8 cellular contexts compared by ENCODE assay signal in the genomic region with DNA sequence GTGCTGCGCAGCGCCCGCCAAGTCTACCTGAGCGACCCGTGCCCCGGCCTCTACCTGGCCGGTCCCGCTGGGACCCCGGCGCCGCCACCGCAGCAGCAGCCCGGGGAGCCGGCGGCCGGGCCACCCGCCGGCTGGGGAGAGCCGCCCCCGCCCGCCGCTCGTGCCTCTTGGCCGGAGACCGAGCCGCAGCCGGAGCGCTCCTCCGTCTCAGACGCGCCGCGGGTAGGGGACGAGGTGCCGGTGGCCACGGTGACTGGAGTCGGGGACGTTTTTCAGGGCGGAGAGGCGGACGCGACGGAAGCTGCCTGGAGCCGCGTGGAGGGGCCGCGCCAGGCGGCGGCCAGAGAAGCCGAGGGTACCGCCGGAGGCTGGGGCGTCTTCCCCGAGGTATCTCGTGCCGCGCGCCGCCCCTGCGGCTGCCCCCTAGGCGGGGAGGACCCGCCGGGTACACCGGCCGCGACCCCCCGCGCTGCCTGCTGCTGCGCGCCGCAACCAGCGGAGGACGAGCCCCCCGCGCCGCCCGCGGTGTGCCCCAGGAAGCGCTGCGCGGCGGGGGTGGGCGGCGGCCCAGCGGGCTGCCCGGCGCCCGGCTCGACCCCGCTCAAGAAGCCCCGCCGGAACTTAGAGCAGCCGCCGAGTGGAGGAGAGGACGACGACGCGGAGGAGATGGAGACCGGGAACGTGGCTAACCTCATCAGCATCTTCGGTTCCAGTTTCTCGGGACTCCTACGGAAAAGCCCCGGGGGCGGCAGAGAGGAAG. TPM values are rescaled to one million over a fixed set of nuclear protein-coding genes. Genes with fewer than 3 reads are reported as not detected.
DNase-seq lines count a peak whose midpoint lies in the region; ATAC-seq and TF ChIP-seq lines count a peak whose summit lies in the region.

No MANE protein-coding gene starts in this region.

- H2BK120ac ChIP-seq in H9 (ENCODE audit: low read depth, low read length, poor library complexity, severe bottlenecking), result no peak overlapping the region

- H4K8ac ChIP-seq in H9 (replicated peaks; ENCODE audit: insufficient read length, low read depth, low read length), result no peak overlapping the region

- peaks cover 9% of the 10 kb centered on the region for H3K27me3 ChIP-seq in H9 (ENCODE audit: insufficient read depth, low read length)
- no peaks in the 10 kb centered on the region; the same call in 1 of the 2 replicates for H3K27me3 ChIP-seq in iPS DF 6.9 (ENCODE audit: control insufficient read depth, insufficient read depth, low read length)

- DNase-seq in DMS53 treated with DMSO at 0.1 percent for 48 hours (lab: John Stamatoyannopoulos, UW; ENCODE audit: unreplicated experiment) (peak; percentile 29), H9 (no peak), NCI-H69 (lab: John Stamatoyannopoulos, UW) (peak; percentile 85), iPS DF 6.9 (ENCODE audit: low read depth, low spot score) (no peak), cerebellar cortex (ENCODE audit: low spot score) (no peak)
- peak; percentile 11 to 25 for DNase-seq in stimulated activated CD4-positive, alpha-beta T cell treated with anti-CD3 and anti-CD28 coated beads, Interleukin-12 subunit alpha, Interleukin-12 subunit beta, amount 100 ng/mL, for 24 hours (ENCODE audit: low read depth in 2 of 2)

- H3K27me3 Mint-ChIP-seq in H9 (ENCODE audit: low read depth), result peaks cover 37% of the 10 kb centered on the region
- H3K27me3 Mint-ChIP-seq in activated naive CD4-positive, alpha-beta T cell treated with anti-CD3 and anti-CD28 coated beads, Interleukin-2, amount 50 U/mL, for 24 hours, result no peaks in the 10 kb centered on the region

- no peak overlapping the region for H2BK12ac ChIP-seq in H9 (ENCODE audit: insufficient read length, low read depth, low read length)

- ATAC-seq in HG03469 (IDR thresholded peaks at IDR 0.05; ENCODE audit: unreplicated experiment), result no peak

- peak overlapping the region; percentile 92 to 99 for H3K4me3 Mint-ChIP-seq in H9
- peak overlapping the region; percentile 98 for H3K4me3 Mint-ChIP-seq in activated naive CD4-positive, alpha-beta T cell treated with anti-CD3 and anti-CD28 coated beads, Interleukin-2, amount 50 U/mL, for 24 hours

- TF ChIP-seq CTCF in H9 (conservative IDR thresholded peaks at IDR 0.05), result no peak

- H3K56ac ChIP-seq in H9 (ENCODE audit: insufficient read length, low read depth, low read length), result no peak overlapping the region

- H3K14ac ChIP-seq in H9 (ENCODE audit: insufficient read depth, low read length), result peak overlapping the region; percentile 69; the same call in 1 of the 2 replicates

- H3K4me1 ChIP-seq in H9 (ENCODE audit: insufficient read depth, low read length) (0 out of 2 replicates have a peak, but pooled peaks cover 3% of the 10 kb centered on the region), iPS DF 6.9 (ENCODE audit: control insufficient read depth, insufficient read depth, low read length) (no peaks in the 10 kb centered on the region; the same call in 1 of the 2 replicates)

- H3K18ac ChIP-seq in H9 (ENCODE audit: insufficient read length, low read depth, low read length), result no peak overlapping the region

- no peak overlapping the region for H3K4ac ChIP-seq in H9 (ENCODE audit: low read depth, low read length)

- WGBS in H9 (ENCODE audit: extremely low coverage, insufficient read length, low lambda C conversion rate), result no CpG with 5 or more reads among the region's 105 CpGs
- WGBS in iPS DF 6.9 (ENCODE audit: insufficient coverage, insufficient read length), result no CpG with 5 or more reads among the region's 105 CpGs

- no peak overlapping the region for H2BK15ac ChIP-seq in H9 (ENCODE audit: low read depth, low read length)

- H3K9ac ChIP-seq in H9 (ENCODE audit: extremely low read depth, insufficient read length, low read length), result no peak overlapping the region

- H2AK5ac ChIP-seq in H9 (ENCODE audit: insufficient read length, low read length), result no peak overlapping the region

- no peak overlapping the region for H3K27ac Mint-ChIP-seq in H9
- H3K27ac Mint-ChIP-seq in activated naive CD4-positive, alpha-beta T cell treated with anti-CD3 and anti-CD28 coated beads, Interleukin-2, amount 50 U/mL, for 24 hours, result peak overlapping the region; percentile 99

- peaks cover 14% of the 10 kb centered on the region for H3K23me2 ChIP-seq in H9 (ENCODE audit: insufficient read length, low read depth, low read length, poor library complexity, severe bottlenecking)

- H2AFZ ChIP-seq in H9 (ENCODE audit: low read length), result no peak overlapping the region

- no peaks in the 10 kb centered on the region for H3K79me1 ChIP-seq in H9 (ENCODE audit: insufficient read depth, low read depth, low read length, poor library complexity, severe bottlenecking)

- H4K20me1 ChIP-seq in H9 (ENCODE audit: control insufficient read depth, insufficient read depth, insufficient read length), result peaks cover 2% of the 10 kb centered on the region

- peaks cover 0 to 2% of the 10 kb centered on the region in 2 experiments; a peak in 1 of 5 replicates for H3K9me3 Mint-ChIP-seq in H9
- H3K9me3 Mint-ChIP-seq in activated naive CD4-positive, alpha-beta T cell treated with anti-CD3 and anti-CD28 coated beads, Interleukin-2, amount 50 U/mL, for 24 hours, result no peaks in the 10 kb centered on the region

- H3K9me3 ChIP-seq in H9 (ENCODE audit: control insufficient read depth, low read depth, low read length), result no peaks in the 10 kb centered on the region
- no peaks in the 10 kb centered on the region for H3K9me3 ChIP-seq in iPS DF 6.9 (ENCODE audit: control insufficient read depth, insufficient read depth, low read length)

- H2BK20ac ChIP-seq in H9 (ENCODE audit: low read depth, low read length, poor library complexity, severe bottlenecking), result no peak overlapping the region

- H4K5ac ChIP-seq in H9 (ENCODE audit: insufficient read length, low read depth, low read length), result no peak overlapping the region

- H3K27ac ChIP-seq in H9 (ENCODE audit: insufficient read length, low read depth, low read length), result no peak overlapping the region
- no peak overlapping the region for H3K27ac ChIP-seq in iPS DF 6.9 (ENCODE audit: low read length)

- no peak overlapping the region for H3T11ph ChIP-seq in H9 (ENCODE audit: low read length)

- H3K79me2 ChIP-seq in H9 (ENCODE audit: insufficient read depth, low read length), result no peaks in the 10 kb centered on the region

- peaks cover 6 to 12% (median 8%) of the 10 kb centered on the region in 3 experiments; a peak in 5 of 7 replicates for H3K36me3 Mint-ChIP-seq in H9 (ENCODE audit: insufficient read depth in 1 of 3, low read depth in 3 of 3)
- H3K36me3 Mint-ChIP-seq in activated naive CD4-positive, alpha-beta T cell treated with anti-CD3 and anti-CD28 coated beads, Interleukin-2, amount 50 U/mL, for 24 hours, result peaks cover 24% of the 10 kb centered on the region

- H3K23ac ChIP-seq in H9 (ENCODE audit: insufficient read length, low read depth, low read length), result no peak overlapping the region

- H3K36me3 ChIP-seq in iPS DF 6.9 (ENCODE audit: control insufficient read depth, insufficient read depth, low read length), result no peaks in the 10 kb centered on the region

- H2BK5ac ChIP-seq in H9 (ENCODE audit: insufficient read length, low read length), result no peak overlapping the region

- H3K4me3 ChIP-seq in iPS DF 6.9 (ENCODE audit: low read length), result peak overlapping the region; percentile 45

- peaks cover 26 to 32% of the 10 kb centered on the region in 2 experiments for H3K4me1 Mint-ChIP-seq in H9
- peaks cover 45% of the 10 kb centered on the region for H3K4me1 Mint-ChIP-seq in activated naive CD4-positive, alpha-beta T cell treated with anti-CD3 and anti-CD28 coated beads, Interleukin-2, amount 50 U/mL, for 24 hours

- H4K91ac ChIP-seq in H9 (ENCODE audit: insufficient read length, low read depth, low read length), result no peak overlapping the region

- peak overlapping the region; percentile 87 for H3K4me2 ChIP-seq in H9 (ENCODE audit: insufficient read depth, insufficient read length, low read length)

RNA-seq across cellular contexts. Expression of a gene that starts 0.7 kb away (rescaled TPM):
- 6.7 and 7.6 TPM in 2 replicates for total RNA-seq in H9 (2021)

RNA-seq across cellular contexts. Expression of a gene that starts 55.4 kb away (rescaled TPM):
- 0.02 and 0.07 TPM in 2 replicates for total RNA-seq in H9 (2021)

Comparison
In these comparisons a context has a peak if more than half of its experiments do, and no peak if none do; other contexts are left out.
1. DNase-seq: peak in DMS53 treated with DMSO at 0.1 percent for 48 hours (single experiment), NCI-H69 (single experiment) and stimulated activated CD4-positive, alpha-beta T cell treated with anti-CD3 and anti-CD28 coated beads, Interleukin-12 subunit alpha, Interleukin-12 subunit beta, amount 100 ng/mL, for 24 hours (2 of 2); none in H9 (single experiment), iPS DF 6.9 (single experiment) and cerebellar cortex (single experiment).